In genomic region chr20:844473-845225, GRCh38 we compare ENCODE assay signal across 8 cellular contexts. TPM values are rescaled to one million over a fixed set of nuclear protein-coding genes. Genes with fewer than 3 reads are reported as not detected.
DNase-seq lines count a peak whose midpoint lies in the region; ATAC-seq and TF ChIP-seq lines count a peak whose summit lies in the region.

No MANE protein-coding gene starts in this region.

- no peaks in the 10 kb centered on the region for H3K36me3 ChIP-seq in IMR-90 (ENCODE audit: control insufficient read depth, insufficient read depth, low read length)
- no peaks in the 10 kb centered on the region for H3K36me3 ChIP-seq in Peyer's patch
- H3K36me3 ChIP-seq in neural cell (ENCODE audit: insufficient read depth, low read length): no peaks in the 10 kb centered on the region

- WGBS in IMR-90 (ENCODE audit: extremely low coverage in 2 of 2, insufficient read length in 1 of 2), 2 experiments: 28% methylated on average over 23 of the region's 47 CpGs; no CpG with 5 or more reads in 1 of the 2 experiments

- TF ChIP-seq CTCF in IMR-90 (conservative IDR thresholded peaks at IDR 0.05; ENCODE audit: low read depth, low read length): no peak
- no peak for TF ChIP-seq CTCF in Peyer's patch (IDR thresholded peaks at IDR 0.05)
- TF ChIP-seq CTCF in fibroblast of the aortic adventitia (IDR thresholded peaks at IDR 0.05; ENCODE audit: insufficient read depth, low read length): no peak
- no peak for TF ChIP-seq CTCF in neural cell (IDR thresholded peaks at IDR 0.05; ENCODE audit: poor library complexity, severe bottlenecking)

- no peak overlapping the region for H3K27ac ChIP-seq in IMR-90 (ENCODE audit: insufficient read depth, low read length)
- peak overlapping the region; percentile 31 to 78 (median 53) for H3K27ac ChIP-seq in Peyer's patch
- peak overlapping the region; percentile 84 for H3K27ac ChIP-seq in neural cell (ENCODE audit: low read length)

- no peak overlapping the region for H3K4ac ChIP-seq in IMR-90 (ENCODE audit: low read depth, low read length)

- no peaks in the 10 kb centered on the region; the same call in 1 of the 2 replicates for H4K20me1 ChIP-seq in IMR-90 (ENCODE audit: insufficient read depth, low read length)
- no peaks in the 10 kb centered on the region for H4K20me1 ChIP-seq in neural cell (ENCODE audit: insufficient read depth)

- peaks cover 33% of the 10 kb centered on the region for H3K4me1 Mint-ChIP-seq in activated T-helper 2 cell treated with anti-CD3 and anti-CD28 coated beads, Interferon-gamma antibody, Interleukin-2, Interleukin-4, amounts not matched to agents 10 μg/mL and 5 μg/mL and 100 μg/mL, durations not matched to agents 14 hours and 24 hours and 36 hours (ENCODE audit: low read depth)

- H3K9ac ChIP-seq in IMR-90 (ENCODE audit: low read depth, low read length) (no peak overlapping the region; the same call in 1 of the 2 replicates), neural cell (ENCODE audit: low read length) (peak overlapping the region; percentile 97)

- intact Hi-C loops in IMR-90 (cut with micrococcal nuclease): no loop called here
- intact Hi-C loops in activated T-helper 2 cell treated with anti-CD3 and anti-CD28 coated beads, Interferon-gamma antibody, Interleukin-2, Interleukin-4, amounts not matched to agents 10 μg/mL and 5 μg/mL and 100 μg/mL, durations not matched to agents 14 hours and 24 hours and 36 hours (cut with micrococcal nuclease): no loop called here

- TF ChIP-seq RAD21 in IMR-90 (IDR thresholded peaks at IDR 0.05; ENCODE audit: low read length) (no peak), neural cell (conservative IDR thresholded peaks at IDR 0.05) (peak; percentile 18)

- H3K9me3 Mint-ChIP-seq in activated T-helper 2 cell treated with anti-CD3 and anti-CD28 coated beads, Interferon-gamma antibody, Interleukin-2, Interleukin-4, amounts not matched to agents 10 μg/mL and 5 μg/mL and 100 μg/mL, durations not matched to agents 14 hours and 24 hours and 36 hours: no peaks in the 10 kb centered on the region

- DNase-seq in D341Med (ENCODE audit: low spot score): peak; percentile 98
- DNase-seq in IMR-90: peak; percentile 87
- peak; percentile 93 to 98 (median 97) for DNase-seq in Peyer's patch
- peak; percentile 82 for DNase-seq in activated T-helper 2 cell treated with anti-CD3 and anti-CD28 coated beads, Interferon-gamma antibody, Interleukin-2, Interleukin-4, amounts not matched to agents 10 μg/mL and 5 μg/mL and 100 μg/mL, durations not matched to agents 14 hours and 24 hours and 36 hours (ENCODE audit: low spot score)
- peak; percentile 86 for DNase-seq in fibroblast of the aortic adventitia (ENCODE audit: low read depth)
- DNase-seq in stimulated activated naive CD4-positive, alpha-beta T cell treated with Interleukin-2 at 50 U/mL for 16 hours (lab: John Stamatoyannopoulos, UW): peak; percentile 89

- H3K79me1 ChIP-seq in IMR-90 (ENCODE audit: low read depth in 1 of 2, low read length in 2 of 2): peaks cover 12 to 25% of the 10 kb centered on the region in 2 experiments

- H2BK20ac ChIP-seq in IMR-90 (ENCODE audit: low read depth, low read length): no peak overlapping the region

- H4K91ac ChIP-seq in IMR-90 (ENCODE audit: insufficient read depth, low read depth, low read length): no peak overlapping the region

- no peak overlapping the region for H3K23ac ChIP-seq in IMR-90 (ENCODE audit: low read depth, low read length)

- no peaks in the 10 kb centered on the region for H3K9me2 ChIP-seq in neural cell (ENCODE audit: insufficient read depth, low read length)

- in situ Hi-C loops in IMR-90 (cut with MboI; ENCODE audit: low sequenced_read_pairs): no loop called here

- no peak overlapping the region for H4K8ac ChIP-seq in IMR-90 (ENCODE audit: low read depth in 2 of 2, low read length in 2 of 2)

- no peak overlapping the region; the same call in 1 of the 2 replicates for H4K5ac ChIP-seq in IMR-90 (ENCODE audit: low read depth, low read length)

- no peak overlapping the region for H2BK120ac ChIP-seq in IMR-90 (ENCODE audit: low read depth, low read length)

- H3K9me3 ChIP-seq in IMR-90 (ENCODE audit: control insufficient read depth, insufficient read depth, low read length): no peaks in the 10 kb centered on the region
- no peaks in the 10 kb centered on the region for H3K9me3 ChIP-seq in Peyer's patch
- H3K9me3 ChIP-seq in neural cell (ENCODE audit: low read length): no peaks in the 10 kb centered on the region

- no peak overlapping the region for H2BK15ac ChIP-seq in IMR-90 (ENCODE audit: low read depth, low read length)

- peaks cover 2% of the 10 kb centered on the region; the same call in 1 of the 2 replicates for H3K9me1 ChIP-seq in IMR-90 (ENCODE audit: insufficient read depth, low read length)

- no peak overlapping the region for H2AK5ac ChIP-seq in IMR-90 (ENCODE audit: low read depth, low read length)

- peaks cover 5% of the 10 kb centered on the region for H3K4me1 ChIP-seq in IMR-90 (ENCODE audit: control insufficient read depth, insufficient read depth, low read length)
- peaks cover 4 to 53% (median 16%) of the 10 kb centered on the region in 4 donors for H3K4me1 ChIP-seq in Peyer's patch

- CTCF ChIA-PET in IMR-90 (lab: Yijun Ruan, JAX): interaction anchor here (0.6 to 0.9 kb wide), 2 partner anchors 13 to 597 kb away, joined by 3 to 7 read pairs; no protein-coding TSS in a partner anchor

- POLR2A ChIA-PET in IMR-90 (lab: Charles Lee; ENCODE audit: unreplicated experiment): no interaction called here

- H3K4me2 ChIP-seq in IMR-90 (ENCODE audit: low read depth, low read length) (peak overlapping the region; percentile 84), neural cell (ENCODE audit: low read length) (peak overlapping the region; percentile 68)

- no peak overlapping the region for H3K56ac ChIP-seq in IMR-90 (ENCODE audit: extremely low read depth, insufficient read depth, low read length)

- H3K79me2 ChIP-seq in neural cell (replicated peaks; ENCODE audit: insufficient read depth, low read length): peaks cover 7% of the 10 kb centered on the region

- BruUV-seq in IMR-90 (replicated peaks; lab: Mats Ljungman, UMichigan): no TSS peak

- H3K27me3 Mint-ChIP-seq in activated T-helper 2 cell treated with anti-CD3 and anti-CD28 coated beads, Interferon-gamma antibody, Interleukin-2, Interleukin-4, amounts not matched to agents 10 μg/mL and 5 μg/mL and 100 μg/mL, durations not matched to agents 14 hours and 24 hours and 36 hours (ENCODE audit: low read depth): no peaks in the 10 kb centered on the region

- TF ChIP-seq POLR2A in IMR-90 (IDR thresholded peaks at IDR 0.05; ENCODE audit: low read depth, low read length): no peak
- TF ChIP-seq POLR2A in Peyer's patch (IDR thresholded peaks at IDR 0.05): no peak

- H3K4me3 Mint-ChIP-seq in activated T-helper 2 cell treated with anti-CD3 and anti-CD28 coated beads, Interferon-gamma antibody, Interleukin-2, Interleukin-4, amounts not matched to agents 10 μg/mL and 5 μg/mL and 100 μg/mL, durations not matched to agents 14 hours and 24 hours and 36 hours (ENCODE audit: low read depth): peak overlapping the region; percentile 81

- H3K4me3 ChIP-seq in IMR-90 (ENCODE audit: insufficient read depth, low read depth, low read length) (peak overlapping the region; percentile 46), Peyer's patch (peak overlapping the region; percentile 44 to 54 (median 48)), fibroblast of the aortic adventitia (ENCODE audit: low read depth, low read length) (peak overlapping the region; percentile 53), neural cell (ENCODE audit: low read length) (peak overlapping the region; percentile 91)

- peak; percentile 92 for ATAC-seq in GM21526 (IDR thresholded peaks at IDR 0.05; ENCODE audit: low FRiP score, unreplicated experiment)
- ATAC-seq in IMR-90 (ENCODE audit: low read depth): peak; percentile 100

- H3K27me3 ChIP-seq in IMR-90 (ENCODE audit: control insufficient read depth, insufficient read depth, low read length): no peaks in the 10 kb centered on the region
- H3K27me3 ChIP-seq in Peyer's patch: no peaks in the 10 kb centered on the region
- H3K27me3 ChIP-seq in neural cell (ENCODE audit: insufficient read depth, low read depth, low read length): peaks cover 37% of the 10 kb centered on the region

- H3K14ac ChIP-seq in IMR-90 (replicated peaks; ENCODE audit: low read depth, low read length): no peak overlapping the region

- peak overlapping the region; percentile 31 for H2AK9ac ChIP-seq in IMR-90 (replicated peaks; ENCODE audit: low read depth, low read length, poor library complexity)

- H3F3A ChIP-seq in neural cell (ENCODE audit: insufficient read depth, low read length, poor library complexity, severe bottlenecking): no peaks in the 10 kb centered on the region

- no peak overlapping the region for H2BK5ac ChIP-seq in IMR-90 (ENCODE audit: low read depth, low read length, poor library complexity, severe bottlenecking)

- H2AFZ ChIP-seq in IMR-90 (replicated peaks; ENCODE audit: low read length, poor library complexity) (peak overlapping the region; percentile 56), neural cell (ENCODE audit: low read depth, low read length) (peak overlapping the region; percentile 93)

- TF ChIP-seq EP300 in neural cell (conservative IDR thresholded peaks at IDR 0.05; ENCODE audit: poor library complexity, severe bottlenecking): no peak

- H3K27ac Mint-ChIP-seq in activated T-helper 2 cell treated with anti-CD3 and anti-CD28 coated beads, Interferon-gamma antibody, Interleukin-2, Interleukin-4, amounts not matched to agents 10 μg/mL and 5 μg/mL and 100 μg/mL, durations not matched to agents 14 hours and 24 hours and 36 hours: no peak overlapping the region

- dilution Hi-C loops in IMR-90 (cut with HindIII; ENCODE audit: low sequenced_read_pairs, unreplicated experiment): no loop called here

- H3K36me3 Mint-ChIP-seq in activated T-helper 2 cell treated with anti-CD3 and anti-CD28 coated beads, Interferon-gamma antibody, Interleukin-2, Interleukin-4, amounts not matched to agents 10 μg/mL and 5 μg/mL and 100 μg/mL, durations not matched to agents 14 hours and 24 hours and 36 hours (ENCODE audit: low read depth): peaks cover 17% of the 10 kb centered on the region

- H3K18ac ChIP-seq in IMR-90 (ENCODE audit: low read depth, low read length): no peak overlapping the region

TF ChIP-seq in neural cell, 6 proteins besides CTCF, POLR2A, EP300 and RAD21 (continues in another document):
- TF ChIP-seq POLR2AphosphoS5 (IDR thresholded peaks at IDR 0.05) (peak; percentile 84), SMC3 (conservative IDR thresholded peaks at IDR 0.05; ENCODE audit: poor library complexity) (no peak), MXI1 (conservative IDR thresholded peaks at IDR 0.05; ENCODE audit: poor library complexity, severe bottlenecking) (peak; percentile 65)

RNA-seq across cellular contexts. Expression of gene FAM110A, which starts 11.1 kb away (rescaled TPM):
- 0.36 and 0.56 TPM in 2 replicates for total RNA-seq in IMR-90 (2012; rRNA removed)
- polyA plus RNA-seq in IMR-90 (2012; rRNA removed): 3.6 and 4.7 TPM in 2 replicates
- 6.2 and 6.9 TPM in 2 replicates for polyA plus RNA-seq in IMR-90 (2012; cell fraction: cytosol; rRNA removed)
- polyA plus RNA-seq in IMR-90 (2012; cell fraction: nucleus; rRNA removed; ENCODE audit: low replicate concordance): 7.7 and 12.4 TPM in 2 replicates
- 10 to 100 TPM in 2 of 4 donors, 1 to 10 TPM in 2; 5.1 to 15.7 (median 12.7) TPM for total RNA-seq in Peyer's patch
- 12.7 and 12.8 TPM in 2 replicates for total RNA-seq in activated T-helper 2 cell treated with anti-CD3 and anti-CD28 coated beads, Interferon-gamma antibody, Interleukin-2, Interleukin-4, amounts not matched to agents 10 μg/mL and 5 μg/mL and 100 μg/mL, durations not matched to agents 14 hours and 24 hours and 36 hours
- total RNA-seq in fibroblast of the aortic adventitia (ENCODE audit: low replicate concordance): 5.4 and 5.5 TPM in 2 replicates
- 5.8 and 8.0 TPM in 2 replicates for polyA plus RNA-seq in neural cell
- 8.5 and 13.6 TPM in 2 replicates for polyA minus RNA-seq in neural cell
